Comparison of ENCODE assay signal across 19 cellular contexts in genomic region chr10:110647136-110647430, GRCh38. TPM values are rescaled to one million over a fixed set of nuclear protein-coding genes. Genes with fewer than 3 reads are reported as not detected.
"Had no signal": no experiment of that assay in that cellular context is flagged by ENCODE, and none has a peak within 500 bp of the region (broad histone marks: within the 10 kb centered on the region; RNA-seq: fewer than 3 reads in every experiment).

No MANE protein-coding gene starts in this region.

- H3K4me3 ChIP-seq: gastroesophageal sphincter, mucosa of descending colon, tibial artery, uterus had no signal

- ATAC-seq: activated CD4-positive, CD25-positive, alpha-beta regulatory T cell treated with anti-CD3 and anti-CD28 coated beads, Interleukin-2, amount 50 U/mL, for 24 hours; gastroesophageal sphincter; mucosa of descending colon; naive thymus-derived CD4-positive, alpha-beta T cell had no signal

- H3K4me1 ChIP-seq: parathyroid adenoma had no signal

- H3K36me3 ChIP-seq: brain microvascular endothelial cell, gastroesophageal sphincter, tibial artery, uterus had no signal

- H3K9me3 ChIP-seq: gastroesophageal sphincter, mucosa of descending colon, tibial artery, uterus had no signal

- DNase-seq: activated CD4-positive, alpha-beta T cell treated with anti-CD3 and anti-CD28 coated beads, Interleukin-2, amount 50 U/mL, for 1 hour; activated naive CD4-positive, alpha-beta T cell treated with Interleukin-2 at 50 U/mL for 16 hours; anterior cingulate cortex; brain microvascular endothelial cell; erythroblast; mammary epithelial cell; mucosa of descending colon; naive thymus-derived CD4-positive, alpha-beta T cell; retina; stimulated activated CD4-positive, alpha-beta T cell treated with anti-CD3 and anti-CD28 coated beads, Interleukin-15, amount 100 ng/mL, for 24 hours; stimulated activated CD4-positive, alpha-beta T cell treated with anti-CD3 and anti-CD28 coated beads, Interleukin-4, amount 100 ng/mL, for 24 hours; stimulated activated naive CD4-positive, alpha-beta T cell; T1000; tibial artery; uterus had no signal

- H3K27ac ChIP-seq: brain microvascular endothelial cell, gastroesophageal sphincter, parathyroid adenoma, tibial artery, uterus had no signal

- H3K27me3 ChIP-seq: brain microvascular endothelial cell had no signal

RNA-seq across cellular contexts. Expression of gene RBM20, which starts 2.9 kb away (rescaled TPM):
- total RNA-seq: activated T-helper 1 cell treated with anti-CD3 and anti-CD28 coated beads, Interleukin-12 subunit alpha, Interleukin-12 subunit beta, Interleukin-2, Interleukin-4 antibody, amounts not matched to agents 30 ng/mL and 10 ng/mL and 1 ng/mL, durations not matched to agents 14 hours and 24 hours and 36 hours had no signal
- polyA plus RNA-seq: mammary epithelial cell had no signal
